In genomic region chr7:121053219-121053618, GRCh38 we compare ENCODE assay signal across 8 cellular contexts.
"Had no signal": no experiment of that assay in that cellular context is flagged by ENCODE, and none has a peak within 500 bp of the region (broad histone marks: within the 10 kb centered on the region; RNA-seq: fewer than 3 reads in every experiment).

No MANE protein-coding gene starts in this region.

- FAIRE-seq: G401.6, GM12878, GM12891, GM12892, GM18507, GM19239 had no signal

- H3K4me3 ChIP-seq: GM12878 had no signal

- ATAC-seq: GM12878 had no signal

- DNase-seq: GDM1, GF-D8 had no signal
